ENCODE assay signal across 8 cellular contexts in the genomic region with DNA sequence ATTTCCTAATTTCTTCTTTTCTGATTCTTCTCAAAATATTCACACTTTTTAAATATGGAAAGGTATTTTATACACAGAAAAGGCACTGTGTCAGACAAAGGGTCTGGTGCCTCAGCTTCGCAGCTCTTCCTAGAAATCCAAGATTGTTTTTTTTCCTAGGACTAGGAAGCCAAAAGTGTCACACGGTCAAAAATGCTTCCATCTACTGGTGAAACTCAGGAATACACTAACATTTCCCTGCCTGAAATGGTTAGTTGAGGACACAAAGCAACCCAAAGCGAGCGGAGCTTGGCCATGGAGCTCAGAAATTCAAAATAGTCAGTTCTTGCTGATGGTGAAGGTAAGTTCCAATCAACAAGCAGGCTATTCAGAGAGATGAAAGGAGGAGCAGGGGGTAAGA.
DNase-seq lines count a peak whose midpoint lies in the region; ATAC-seq and TF ChIP-seq lines count a peak whose summit lies in the region.

No MANE protein-coding gene starts in this region.

- H3K27ac Mint-ChIP-seq in endothelial cell (ENCODE audit: unreplicated experiment) (no peak overlapping the region), neural crest cell (ENCODE audit: unreplicated experiment) (no peak overlapping the region)

- H3K27me3 Mint-ChIP-seq in endothelial cell (ENCODE audit: unreplicated experiment) (peaks cover 2% of the 10 kb centered on the region), neural crest cell (ENCODE audit: low read depth) (no peaks in the 10 kb centered on the region)

- H3K4me3 Mint-ChIP-seq in endothelial cell (ENCODE audit: unreplicated experiment), result no peak overlapping the region
- no peak overlapping the region for H3K4me3 Mint-ChIP-seq in neural crest cell

- H3K9me3 Mint-ChIP-seq in endothelial cell (ENCODE audit: unreplicated experiment) (no peaks in the 10 kb centered on the region), neural crest cell (no peaks in the 10 kb centered on the region)

- peak; percentile 67 for TF ChIP-seq CTCF in endothelial cell (IDR thresholded peaks at IDR 0.05; ENCODE audit: unreplicated experiment)
- TF ChIP-seq CTCF in neural crest cell (conservative IDR thresholded peaks at IDR 0.05), result peak; percentile 59

- H3K4me1 Mint-ChIP-seq in endothelial cell (ENCODE audit: unreplicated experiment) (no peaks in the 10 kb centered on the region), neural crest cell (peaks cover 13% of the 10 kb centered on the region)

- H3K36me3 Mint-ChIP-seq in endothelial cell (ENCODE audit: low read depth, unreplicated experiment) (no peaks in the 10 kb centered on the region), neural crest cell (ENCODE audit: low read depth) (no peaks in the 10 kb centered on the region)

- ATAC-seq in GM21737 (IDR thresholded peaks at IDR 0.05; ENCODE audit: unreplicated experiment) (no peak), GM19397 (IDR thresholded peaks at IDR 0.05; ENCODE audit: unreplicated experiment) (no peak)

- DNase-seq in DMS53 treated with DMSO at 0.1 percent for 48 hours (lab: John Stamatoyannopoulos, UW; ENCODE audit: unreplicated experiment) (peak; percentile 33), NCI-H1694 treated with DMSO at 0.1 percent for 48 hours (lab: John Stamatoyannopoulos, UW) (peak; percentile 1), endothelial cell (ENCODE audit: low spot score) (peak; percentile 10), neural crest cell (ENCODE audit: low read depth, low spot score) (no peak), hepatic stellate cell (ENCODE audit: low spot score) (no peak)
- no peak for DNase-seq in activated T-cell treated with anti-CD3 and anti-CD28 coated beads, Interleukin-2, amount 50 U/mL, for 48 hours

Comparison
In these comparisons a context has a peak if more than half of its experiments do, and no peak if none do; other contexts are left out.
1. DNase-seq: peak in DMS53 treated with DMSO at 0.1 percent for 48 hours (single experiment), NCI-H1694 treated with DMSO at 0.1 percent for 48 hours (single experiment) and endothelial cell (single experiment); none in neural crest cell (single experiment), hepatic stellate cell (single experiment) and activated T-cell treated with anti-CD3 and anti-CD28 coated beads, Interleukin-2, amount 50 U/mL, for 48 hours (0 of 2).